8 cellular contexts compared by ENCODE assay signal in the genomic region with DNA sequence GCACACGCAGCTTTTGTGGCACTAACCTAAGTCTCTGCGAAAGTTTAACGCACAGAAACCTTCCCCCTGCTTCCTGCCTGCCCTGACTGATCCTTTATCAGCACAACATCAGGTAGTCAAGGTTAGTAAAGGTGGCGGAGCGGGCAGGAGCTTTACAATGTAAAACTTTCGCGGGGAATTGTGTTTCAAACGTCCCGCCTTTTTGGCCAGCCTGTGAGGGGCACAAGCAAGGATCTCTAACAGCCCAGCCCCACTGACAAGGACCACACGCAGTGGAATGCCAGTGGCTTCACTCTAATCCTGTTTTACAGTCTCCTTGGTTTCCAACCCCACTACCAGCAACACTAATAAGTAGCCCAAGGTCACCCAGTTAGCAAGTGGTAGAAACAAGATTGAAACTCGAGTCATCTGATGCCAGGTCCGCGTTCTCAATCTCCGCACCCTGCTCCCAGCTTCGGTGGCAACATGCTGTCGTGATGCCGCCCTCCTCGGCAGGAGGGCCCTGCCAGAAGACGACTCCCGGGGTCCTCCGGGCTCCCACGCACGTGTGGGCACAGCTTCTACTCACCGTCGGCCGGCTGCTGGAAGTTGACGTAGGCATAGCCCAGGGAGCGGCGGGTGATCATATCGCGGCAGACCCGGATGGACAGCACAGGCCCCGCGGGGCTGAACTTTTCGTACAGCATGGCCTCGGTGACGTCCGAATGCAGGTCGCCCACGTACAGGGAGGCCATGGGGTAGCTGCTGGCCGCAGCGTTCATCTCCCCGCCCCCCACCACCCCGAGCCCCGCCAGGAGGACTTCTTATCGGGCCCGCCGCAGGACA. TPM values are rescaled to one million over a fixed set of nuclear protein-coding genes. Genes with fewer than 3 reads are reported as not detected.
DNase-seq lines count a peak whose midpoint lies in the region; ATAC-seq, FAIRE-seq and TF ChIP-seq lines count a peak whose summit lies in the region.

No MANE protein-coding gene starts in this region.

- CTCF ChIA-PET in activated B cell treated with CpG ODN at 0.5 μM for 24 hours (lab: Charles Lee), result no interaction called here

- H3K9me3 Mint-ChIP-seq in activated B cell treated with CpG ODN at 0.5 μM for 24 hours, result no peaks in the 10 kb centered on the region

- POLR2A ChIA-PET in activated B cell treated with CpG ODN at 0.5 μM for 24 hours (lab: Charles Lee), result interaction anchor here (0.7 to 2.0 kb wide), 5 partner anchors 10 to 306 kb away, joined by 3 to 12 read pairs (median 4); partner anchors contain the start of gene PPIE

- H3K27ac Mint-ChIP-seq in activated B cell treated with CpG ODN at 0.5 μM for 24 hours, result peak overlapping the region; percentile 82

- FAIRE-seq in GM18507 (lab: Jason Lieb, UNC), result peak; percentile 45

- DNase-seq in GM18507 (ENCODE audit: extremely low spot score, insufficient read length, low read depth), result no peak
- DNase-seq in M059J (ENCODE audit: low read depth), result peak; percentile 63
- DNase-seq in activated B cell treated with CpG ODN at 0.5 μM for 24 hours, result peak; percentile 33
- DNase-seq in cerebellar cortex (ENCODE audit: low spot score), result peak; percentile 22
- DNase-seq in kidney tubule cell (ENCODE audit: low spot score), result peak; percentile 53
- peak; percentile 60 for DNase-seq in stimulated activated CD4-positive, alpha-beta T cell treated with anti-CD3 and anti-CD28 coated beads, Interleukin-15, amount 100 ng/mL, for 24 hours
- no peak for DNase-seq in GDM1 (lab: John Stamatoyannopoulos, UW)

- TF ChIP-seq CTCF in activated B cell treated with CpG ODN at 0.5 μM for 24 hours (IDR thresholded peaks at IDR 0.05), result no peak

- peak overlapping the region; percentile 89 for H3K4me3 Mint-ChIP-seq in activated B cell treated with CpG ODN at 0.5 μM for 24 hours

- peaks cover 51% of the 10 kb centered on the region for H3K36me3 Mint-ChIP-seq in activated B cell treated with CpG ODN at 0.5 μM for 24 hours (ENCODE audit: low read depth)

- peak; percentile 23 for ATAC-seq in activated B cell treated with CpG ODN at 0.5 μM for 24 hours (ENCODE audit: low read depth)
- ATAC-seq in GM19463 (IDR thresholded peaks at IDR 0.05; ENCODE audit: unreplicated experiment), result no peak

- H3K4me1 Mint-ChIP-seq in activated B cell treated with CpG ODN at 0.5 μM for 24 hours, result peaks cover 35% of the 10 kb centered on the region

- H3K27me3 Mint-ChIP-seq in activated B cell treated with CpG ODN at 0.5 μM for 24 hours, result no peaks in the 10 kb centered on the region

- intact Hi-C loops in activated B cell treated with CpG ODN at 0.5 μM for 24 hours (cut with micrococcal nuclease), result loop anchor here (1.0 to 5.0 kb wide), 3 partner anchors 16 to 1287 kb away; partner anchors contain the start of gene CITED4

RNA-seq across cellular contexts. Expression of gene PABPC4, which starts 1.2 kb away (rescaled TPM):
- 51.9 and 94.8 TPM in 2 replicates for total RNA-seq in M059J (2014; rRNA removed; shearing (Covaris generic))
- 310 and 314 TPM in 2 replicates for total RNA-seq in activated B cell treated with CpG ODN at 0.5 μM for 24 hours

Comparison
In these comparisons a context has a peak if more than half of its experiments do, and no peak if none do; other contexts are left out.
1. DNase-seq: peak in M059J (single experiment), activated B cell treated with CpG ODN at 0.5 μM for 24 hours (single experiment), cerebellar cortex (single experiment), kidney tubule cell (single experiment) and stimulated activated CD4-positive, alpha-beta T cell treated with anti-CD3 and anti-CD28 coated beads, Interleukin-15, amount 100 ng/mL, for 24 hours (single experiment); none in GM18507 (single experiment) and GDM1 (single experiment).